8 cellular contexts compared by ENCODE assay signal in the genomic region with DNA sequence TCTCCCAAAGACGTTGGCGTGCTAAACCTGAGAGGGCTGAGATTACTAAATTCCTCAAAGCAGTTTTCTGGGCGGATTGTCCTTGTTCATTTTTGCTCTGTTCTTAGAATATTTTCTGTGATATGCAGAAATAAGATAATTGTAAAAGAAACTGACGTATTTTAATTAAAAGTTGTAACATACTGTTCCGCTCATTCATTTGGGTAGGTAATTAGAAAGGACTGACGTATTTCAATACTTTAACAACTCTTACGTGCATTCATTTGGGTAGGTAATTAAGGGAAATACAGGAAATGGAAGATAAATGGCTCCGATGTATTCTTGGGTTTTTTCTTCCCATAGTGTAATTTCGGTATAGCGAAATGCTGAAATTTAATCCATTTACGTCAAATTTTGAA. TPM values are rescaled to one million over a fixed set of nuclear protein-coding genes. Genes with fewer than 3 reads are reported as not detected.
DNase-seq lines count a peak whose midpoint lies in the region; ATAC-seq, FAIRE-seq and TF ChIP-seq lines count a peak whose summit lies in the region.

No MANE protein-coding gene starts in this region.

- ATAC-seq in HCT116 (no peak), GM21423 (IDR thresholded peaks at IDR 0.05; ENCODE audit: unreplicated experiment) (no peak)
- no peak for ATAC-seq in activated CD8-positive, alpha-beta T cell treated with anti-CD3 and anti-CD28 coated beads for 36 hours
- no peak for ATAC-seq in stimulated activated effector memory CD8-positive, alpha-beta T cell treated with anti-CD3 and anti-CD28 coated beads, Interleukin-12 subunit alpha, Interleukin-12 subunit beta, amount 100 ng/mL, for 72 hours

- H4K20me1 ChIP-seq in HCT116 (ENCODE audit: insufficient read depth) = no peaks in the 10 kb centered on the region

- H3K9me3 ChIP-seq in HCT116 (ENCODE audit: control insufficient read depth in 1 of 2, insufficient read depth in 1 of 2, low read depth in 1 of 2, low read length in 2 of 2) (no peaks in the 10 kb centered on the region), iPS DF 6.9 (ENCODE audit: control insufficient read depth, insufficient read depth, low read length) (no peaks in the 10 kb centered on the region)

- TSS peak; percentile 40 for BruUV-seq in HCT116 (replicated peaks; lab: Mats Ljungman, UMichigan)

- CTCF ChIA-PET in HCT116 (lab: Charles Lee) = no interaction called here
- CTCF ChIA-PET in activated CD8-positive, alpha-beta T cell treated with anti-CD3 and anti-CD28 coated beads for 36 hours (lab: Charles Lee) = interaction anchor here (0.7 to 1.8 kb wide), 4 partner anchors 15 to 61 kb away, joined by 3 to 6 read pairs (median 5); no protein-coding TSS in a partner anchor

- RAD21 ChIA-PET in HCT116 (lab: Charles Lee; ENCODE audit: low non-redundant PET in 1 of 2, low total read pairs in 2 of 2, uncharacterized antibody in 2 of 2, unreplicated experiment in 2 of 2) = no interaction called here

- peaks cover 12 to 19% of the 10 kb centered on the region in 2 experiments; a peak in 3 of 4 replicates for H3K4me1 ChIP-seq in HCT116 (ENCODE audit: control insufficient read depth in 1 of 2, insufficient read depth in 2 of 2, low read length in 2 of 2)
- H3K4me1 ChIP-seq in iPS DF 6.9 (ENCODE audit: control insufficient read depth, insufficient read depth, low read length) = no peaks in the 10 kb centered on the region; the same call in 1 of the 2 replicates

- H3K36me3 ChIP-seq in HCT116 (ENCODE audit: control insufficient read depth in 1 of 2, insufficient read depth in 2 of 2, low read length in 2 of 2) (no peaks in the 10 kb centered on the region), iPS DF 6.9 (ENCODE audit: control insufficient read depth, insufficient read depth, low read length) (no peaks in the 10 kb centered on the region)

- H3K27ac ChIP-seq in HCT116 (ENCODE audit: low read depth, low read length) (peak overlapping the region; percentile 79; the same call in 1 of the 2 replicates), iPS DF 6.9 (ENCODE audit: low read length) (no peak overlapping the region)

- TF ChIP-seq CTCF in HCT116 (IDR thresholded peaks at IDR 0.05 in 2 of 3, conservative IDR thresholded peaks at IDR 0.05 in 1 of 3; ENCODE audit: borderline replicate concordance in 1 of 3, insufficient read depth in 1 of 3, low read depth in 2 of 3, low read length in 2 of 3) (no peak), D721Med (IDR thresholded peaks at IDR 0.05; ENCODE audit: insufficient read depth, missing control alignments) (no peak)
- TF ChIP-seq CTCF in activated CD8-positive, alpha-beta T cell treated with anti-CD3 and anti-CD28 coated beads for 36 hours (IDR thresholded peaks at IDR 0.05) = no peak

- H2AFZ ChIP-seq in HCT116 (ENCODE audit: low read depth, low read length, poor library complexity, severe bottlenecking) = peak overlapping the region; percentile 86

- POLR2A ChIA-PET in HCT116 (lab: Charles Lee) = no interaction called here
- POLR2A ChIA-PET in activated CD8-positive, alpha-beta T cell treated with anti-CD3 and anti-CD28 coated beads for 36 hours (lab: Charles Lee) = interaction anchor here (1.1 to 2.9 kb wide), 5 partner anchors 14 to 62 kb away, joined by 3 to 23 read pairs (median 5); a partner anchor contains a TSS

- peaks cover 11% of the 10 kb centered on the region; the same call in 1 of the 2 replicates for H3K79me2 ChIP-seq in HCT116 (ENCODE audit: insufficient read depth, low read length)

- H3K4me3 ChIP-seq in HCT116 (replicated peaks in 1 of 2; ENCODE audit: low read depth in 1 of 2, low read length in 2 of 2) (peak overlapping the region; percentile 78 to 86), iPS DF 6.9 (ENCODE audit: low read length) (peak overlapping the region; percentile 71; the same call in 1 of the 2 replicates)

- peak overlapping the region; percentile 93 for H3K4me3 Mint-ChIP-seq in activated CD8-positive, alpha-beta T cell treated with anti-CD3 and anti-CD28 coated beads for 36 hours
- peak overlapping the region; percentile 94 for H3K4me3 Mint-ChIP-seq in stimulated activated effector memory CD8-positive, alpha-beta T cell treated with anti-CD3 and anti-CD28 coated beads, Interleukin-12 subunit alpha, Interleukin-12 subunit beta, amount 100 ng/mL, for 72 hours

- H3K4me2 ChIP-seq in HCT116 (ENCODE audit: low read length) = peak overlapping the region; percentile 91

- DNase-seq in HCT116 (ENCODE audit: low read depth, low spot score) = no peak
- DNase-seq in activated CD8-positive, alpha-beta T cell treated with anti-CD3 and anti-CD28 coated beads for 36 hours = no peak
- no peak for DNase-seq in iPS DF 6.9 (ENCODE audit: low read depth, low spot score)
- no peak for DNase-seq in stimulated activated effector memory CD8-positive, alpha-beta T cell treated with anti-CD3 and anti-CD28 coated beads, Interleukin-12 subunit alpha, Interleukin-12 subunit beta, amount 100 ng/mL, for 72 hours (ENCODE audit: low spot score in 2 of 2)
- DNase-seq in D721Med (ENCODE audit: insufficient read length, low spot score) = no peak
- DNase-seq in medulla oblongata (ENCODE audit: extremely low spot score) = no peak
- DNase-seq in NCI-H2227 (lab: John Stamatoyannopoulos, UW; ENCODE audit: unreplicated experiment) = no peak

- no peaks in the 10 kb centered on the region for H3K9me3 Mint-ChIP-seq in activated CD8-positive, alpha-beta T cell treated with anti-CD3 and anti-CD28 coated beads for 36 hours
- H3K9me3 Mint-ChIP-seq in stimulated activated effector memory CD8-positive, alpha-beta T cell treated with anti-CD3 and anti-CD28 coated beads, Interleukin-12 subunit alpha, Interleukin-12 subunit beta, amount 100 ng/mL, for 72 hours = no peaks in the 10 kb centered on the region

- no peaks in the 10 kb centered on the region for H3K27me3 Mint-ChIP-seq in activated CD8-positive, alpha-beta T cell treated with anti-CD3 and anti-CD28 coated beads for 36 hours

- no peak for TF ChIP-seq POLR2A in HCT116 (IDR thresholded peaks at IDR 0.05; ENCODE audit: borderline replicate concordance, extremely low read depth, insufficient read depth, insufficient read length)

- WGBS in iPS DF 6.9 (ENCODE audit: insufficient coverage, insufficient read length) = no CpG with 5 or more reads among the region's 11 CpGs

- no peak for TF ChIP-seq RAD21 in HCT116 (IDR thresholded peaks at IDR 0.05; ENCODE audit: low read depth)

- H3K36me3 Mint-ChIP-seq in activated CD8-positive, alpha-beta T cell treated with anti-CD3 and anti-CD28 coated beads for 36 hours (ENCODE audit: low read depth) = no peaks in the 10 kb centered on the region
- peaks cover 61% of the 10 kb centered on the region for H3K36me3 Mint-ChIP-seq in stimulated activated effector memory CD8-positive, alpha-beta T cell treated with anti-CD3 and anti-CD28 coated beads, Interleukin-12 subunit alpha, Interleukin-12 subunit beta, amount 100 ng/mL, for 72 hours

- H3K4me1 Mint-ChIP-seq in activated CD8-positive, alpha-beta T cell treated with anti-CD3 and anti-CD28 coated beads for 36 hours (ENCODE audit: low read depth) = peaks cover 60% of the 10 kb centered on the region
- H3K4me1 Mint-ChIP-seq in stimulated activated effector memory CD8-positive, alpha-beta T cell treated with anti-CD3 and anti-CD28 coated beads, Interleukin-12 subunit alpha, Interleukin-12 subunit beta, amount 100 ng/mL, for 72 hours = peaks cover 58% of the 10 kb centered on the region

- H3K27me3 ChIP-seq in HCT116 (ENCODE audit: insufficient read depth, low read length) = no peaks in the 10 kb centered on the region
- H3K27me3 ChIP-seq in iPS DF 6.9 (ENCODE audit: control insufficient read depth, insufficient read depth, low read length) = no peaks in the 10 kb centered on the region

- no peaks in the 10 kb centered on the region for H3K9me2 ChIP-seq in HCT116 (ENCODE audit: insufficient read depth)

- intact Hi-C loops in HCT116 (cut with micrococcal nuclease) = loop anchor here (5.0 kb wide), 1 partner anchor 137 kb away; a partner anchor contains a TSS
- intact Hi-C loops in activated CD8-positive, alpha-beta T cell treated with anti-CD3 and anti-CD28 coated beads for 36 hours (cut with micrococcal nuclease) = loop anchor here (2.0 to 5.0 kb wide), 3 partner anchors 61 to 137 kb away; a partner anchor contains a TSS

- H3K9ac ChIP-seq in HCT116 (ENCODE audit: low read length) = peak overlapping the region; percentile 68

- H3K27ac Mint-ChIP-seq in activated CD8-positive, alpha-beta T cell treated with anti-CD3 and anti-CD28 coated beads for 36 hours = peak overlapping the region; percentile 94
- H3K27ac Mint-ChIP-seq in stimulated activated effector memory CD8-positive, alpha-beta T cell treated with anti-CD3 and anti-CD28 coated beads, Interleukin-12 subunit alpha, Interleukin-12 subunit beta, amount 100 ng/mL, for 72 hours = peak overlapping the region; percentile 95

- no peak for FAIRE-seq in D721Med (lab: Jason Lieb, UNC)

TF ChIP-seq in HCT116, 20 proteins besides CTCF, POLR2A, EP300 and RAD21:
- TF ChIP-seq EGR1 (IDR thresholded peaks at IDR 0.05; ENCODE audit: low read depth) (no peak), ZNF274 (IDR thresholded peaks at IDR 0.05; ENCODE audit: low read depth, low read length) (no peak), FOSL1 (IDR thresholded peaks at IDR 0.05; ENCODE audit: low read depth) (no peak), EZH2phosphoT487 (IDR thresholded peaks at IDR 0.05; ENCODE audit: borderline replicate concordance) (no peak), EZH2 (IDR thresholded peaks at IDR 0.05) (no peak), ZFX (IDR thresholded peaks at IDR 0.05) (no peak), SRF (IDR thresholded peaks at IDR 0.05; ENCODE audit: low read depth) (no peak)
- TF ChIP-seq, protein P1, sequence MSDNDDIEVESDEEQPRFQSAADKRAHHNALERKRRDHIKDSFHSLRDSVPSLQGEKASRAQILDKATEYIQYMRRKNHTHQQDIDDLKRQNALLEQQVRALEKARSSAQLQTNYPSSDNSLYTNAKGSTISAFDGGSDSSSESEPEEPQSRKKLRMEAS (IDR thresholded peaks at IDR 0.05) = no peak

RNA-seq across cellular contexts. Expression of a gene that starts 1.1 kb away (rescaled TPM):
- 20.7 TPM for total RNA-seq in HCT116 (2021; ENCODE audit: unreplicated experiment)
- polyA plus RNA-seq in HCT116 (2012) = 14.5 and 19.6 TPM in 2 replicates
- 10 to 100 TPM; 52.2 to 55.3 TPM for total RNA-seq in activated CD8-positive, alpha-beta T cell treated with anti-CD3 and anti-CD28 coated beads for 36 hours

RNA-seq across cellular contexts. Expression of a gene that starts 1.4 kb away (rescaled TPM):
- total RNA-seq in HCT116 (2021; ENCODE audit: unreplicated experiment) = 7.8 TPM
- polyA plus RNA-seq in HCT116 (2012) = 6.5 and 7.2 TPM in 2 replicates
- 10 to 100 TPM; 15.9 to 16.9 TPM for total RNA-seq in activated CD8-positive, alpha-beta T cell treated with anti-CD3 and anti-CD28 coated beads for 36 hours
